2 cellular contexts compared by ENCODE assay signal in the genomic region with DNA sequence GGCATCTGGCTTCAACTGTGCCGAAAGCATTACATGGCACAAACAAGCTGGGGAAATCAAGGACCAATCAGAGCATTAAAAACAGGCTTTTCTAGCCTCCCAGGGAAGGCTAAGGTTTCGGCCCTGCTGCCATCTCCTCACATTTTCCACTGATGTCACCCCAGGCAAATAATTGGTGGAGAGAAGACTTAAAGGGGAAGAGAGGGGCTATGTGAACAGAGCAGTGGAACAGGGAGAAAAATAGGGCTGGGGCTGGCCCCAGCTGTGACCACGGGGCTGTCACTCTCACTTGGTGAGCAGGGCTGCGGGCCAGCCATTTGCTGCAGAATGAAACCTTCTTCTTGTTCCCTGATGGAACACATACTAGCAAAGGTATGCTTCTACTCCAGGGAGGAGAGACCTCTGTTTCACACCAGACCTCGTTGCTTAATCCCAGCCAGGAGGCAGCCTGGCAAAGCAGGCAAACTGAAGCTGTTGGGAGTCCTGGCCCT.
TF ChIP-seq lines count a peak whose summit lies in the region.

No MANE protein-coding gene starts in this region.

TF ChIP-seq in IMR-90, 13 proteins besides CTCF, POLR2A, EP300 and RAD21 (continued from another document):
- TF ChIP-seq CEBPB (IDR thresholded peaks at IDR 0.05; ENCODE audit: low read depth, low read length) = peak; percentile 56; the same call in 1 of the 2 replicates

TF ChIP-seq in SK-N-SH, 30 proteins besides CTCF, POLR2A, EP300 and RAD21:
- TF ChIP-seq, protein P1, sequence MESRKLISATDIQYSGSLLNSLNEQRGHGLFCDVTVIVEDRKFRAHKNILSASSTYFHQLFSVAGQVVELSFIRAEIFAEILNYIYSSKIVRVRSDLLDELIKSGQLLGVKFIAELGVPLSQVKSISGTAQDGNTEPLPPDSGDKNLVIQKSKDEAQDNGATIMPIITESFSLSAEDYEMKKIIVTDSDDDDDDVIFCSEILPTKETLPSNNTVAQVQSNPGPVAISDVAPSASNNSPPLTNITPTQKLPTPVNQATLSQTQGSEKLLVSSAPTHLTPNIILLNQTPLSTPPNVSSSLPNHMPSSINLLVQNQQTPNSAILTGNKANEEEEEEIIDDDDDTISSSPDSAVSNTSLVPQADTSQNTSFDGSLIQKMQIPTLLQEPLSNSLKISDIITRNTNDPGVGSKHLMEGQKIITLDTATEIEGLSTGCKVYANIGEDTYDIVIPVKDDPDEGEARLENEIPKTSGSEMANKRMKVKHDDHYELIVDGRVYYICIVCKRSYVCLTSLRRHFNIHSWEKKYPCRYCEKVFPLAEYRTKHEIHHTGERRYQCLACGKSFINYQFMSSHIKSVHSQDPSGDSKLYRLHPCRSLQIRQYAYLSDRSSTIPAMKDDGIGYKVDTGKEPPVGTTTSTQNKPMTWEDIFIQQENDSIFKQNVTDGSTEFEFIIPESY (IDR thresholded peaks at IDR 0.05; ENCODE audit: borderline replicate concordance, low read depth) = no peak
- TF ChIP-seq TCF12 (IDR thresholded peaks at IDR 0.05) = no peak
- no peak for TF ChIP-seq TAF1 (IDR thresholded peaks at IDR 0.05; ENCODE audit: borderline replicate concordance, low read depth, low read length)
- no peak for TF ChIP-seq USF1 (IDR thresholded peaks at IDR 0.05; ENCODE audit: borderline replicate concordance, low read depth)
- TF ChIP-seq, protein P2, sequence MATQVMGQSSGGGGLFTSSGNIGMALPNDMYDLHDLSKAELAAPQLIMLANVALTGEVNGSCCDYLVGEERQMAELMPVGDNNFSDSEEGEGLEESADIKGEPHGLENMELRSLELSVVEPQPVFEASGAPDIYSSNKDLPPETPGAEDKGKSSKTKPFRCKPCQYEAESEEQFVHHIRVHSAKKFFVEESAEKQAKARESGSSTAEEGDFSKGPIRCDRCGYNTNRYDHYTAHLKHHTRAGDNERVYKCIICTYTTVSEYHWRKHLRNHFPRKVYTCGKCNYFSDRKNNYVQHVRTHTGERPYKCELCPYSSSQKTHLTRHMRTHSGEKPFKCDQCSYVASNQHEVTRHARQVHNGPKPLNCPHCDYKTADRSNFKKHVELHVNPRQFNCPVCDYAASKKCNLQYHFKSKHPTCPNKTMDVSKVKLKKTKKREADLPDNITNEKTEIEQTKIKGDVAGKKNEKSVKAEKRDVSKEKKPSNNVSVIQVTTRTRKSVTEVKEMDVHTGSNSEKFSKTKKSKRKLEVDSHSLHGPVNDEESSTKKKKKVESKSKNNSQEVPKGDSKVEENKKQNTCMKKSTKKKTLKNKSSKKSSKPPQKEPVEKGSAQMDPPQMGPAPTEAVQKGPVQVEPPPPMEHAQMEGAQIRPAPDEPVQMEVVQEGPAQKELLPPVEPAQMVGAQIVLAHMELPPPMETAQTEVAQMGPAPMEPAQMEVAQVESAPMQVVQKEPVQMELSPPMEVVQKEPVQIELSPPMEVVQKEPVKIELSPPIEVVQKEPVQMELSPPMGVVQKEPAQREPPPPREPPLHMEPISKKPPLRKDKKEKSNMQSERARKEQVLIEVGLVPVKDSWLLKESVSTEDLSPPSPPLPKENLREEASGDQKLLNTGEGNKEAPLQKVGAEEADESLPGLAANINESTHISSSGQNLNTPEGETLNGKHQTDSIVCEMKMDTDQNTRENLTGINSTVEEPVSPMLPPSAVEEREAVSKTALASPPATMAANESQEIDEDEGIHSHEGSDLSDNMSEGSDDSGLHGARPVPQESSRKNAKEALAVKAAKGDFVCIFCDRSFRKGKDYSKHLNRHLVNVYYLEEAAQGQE (IDR thresholded peaks at IDR 0.05; ENCODE audit: low read depth, low read length) = no peak
- no peak for TF ChIP-seq MAX (IDR thresholded peaks at IDR 0.05; ENCODE audit: low read depth)
- TF ChIP-seq SMC3 (IDR thresholded peaks at IDR 0.05; ENCODE audit: low read depth, low read length) = no peak
- TF ChIP-seq RCOR1 (IDR thresholded peaks at IDR 0.05; ENCODE audit: low read length) = no peak
- TF ChIP-seq FOXJ3 (CRISPR knock-in tag; IDR thresholded peaks at IDR 0.05) = no peak
- no peak for TF ChIP-seq JUND (IDR thresholded peaks at IDR 0.05)
- no peak for TF ChIP-seq USF2 (IDR thresholded peaks at IDR 0.05; ENCODE audit: borderline replicate concordance, low read depth, low read length)
- no peak for TF ChIP-seq GABPA (IDR thresholded peaks at IDR 0.05; ENCODE audit: low read depth)
- TF ChIP-seq FOSL2 (IDR thresholded peaks at IDR 0.05; ENCODE audit: borderline replicate concordance, low read depth) = no peak
- TF ChIP-seq NFIC (IDR thresholded peaks at IDR 0.05; ENCODE audit: borderline replicate concordance) = no peak
- TF ChIP-seq GATA2 (CRISPR knock-in tag; IDR thresholded peaks at IDR 0.05) = no peak
- TF ChIP-seq FOXM1 (IDR thresholded peaks at IDR 0.05; ENCODE audit: low read depth) = no peak
